9 cellular contexts compared by ENCODE assay signal in the genomic region with DNA sequence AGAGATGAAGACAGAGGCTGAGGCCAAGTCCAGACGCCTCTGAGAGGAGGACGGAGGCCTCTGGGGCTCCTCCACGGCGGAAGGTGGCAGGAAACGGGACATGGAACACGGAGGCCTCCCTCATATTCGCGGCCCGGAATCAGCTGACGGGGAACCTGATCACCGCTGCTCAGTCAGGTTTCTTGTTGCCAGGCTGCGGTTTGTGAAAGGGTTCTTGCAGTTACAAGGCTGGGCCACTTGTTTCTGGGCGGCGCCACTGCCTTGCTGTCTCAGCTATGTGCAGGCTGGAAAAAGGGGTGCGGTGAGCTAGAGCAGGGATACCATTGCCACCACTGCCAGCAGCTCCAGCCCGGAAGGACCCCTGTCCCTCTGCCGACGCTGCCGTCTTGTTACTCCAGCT. TPM values are rescaled to one million over a fixed set of nuclear protein-coding genes. Genes with fewer than 3 reads are reported as not detected.
DNase-seq lines count a peak whose midpoint lies in the region; TF ChIP-seq lines count a peak whose summit lies in the region.
"Had no signal": no experiment of that assay in that cellular context is flagged by ENCODE, and none has a peak within 500 bp of the region (broad histone marks: within the 10 kb centered on the region; RNA-seq: fewer than 3 reads in every experiment).

No MANE protein-coding gene starts in this region.

- intact Hi-C loops in prostate gland (cut with DNase I), result no loop called here

- WGBS in prostate gland, result 73% methylated on average over 19 of the region's 19 CpGs

- H3K4me3 ChIP-seq in choroid plexus epithelial cell (ENCODE audit: low read depth, low read length) (no peak overlapping the region), prostate gland (no peak overlapping the region)
- H3K4me3 ChIP-seq: BLaER1 treated with 17β-estradiol and CSF1 and Interleukin-3, amounts not matched to agents 10 nM and 100 nM had no signal

- H3K36me3 ChIP-seq in prostate gland, result no peaks in the 10 kb centered on the region
- H3K36me3 ChIP-seq: BLaER1 treated with 17β-estradiol and CSF1 and Interleukin-3, amounts not matched to agents 10 nM and 100 nM had no signal

- DNase-seq in activated CD4-positive, alpha-beta T cell treated with anti-CD3 and anti-CD28 coated beads for 48 hours, result peak; percentile 32
- DNase-seq in activated CD4-positive, alpha-beta T cell treated with anti-CD3 and anti-CD28 coated beads for 4 hours, result no peak
- peak; percentile 78 for DNase-seq in HT-29 (ENCODE audit: low spot score)
- DNase-seq in choroid plexus epithelial cell (ENCODE audit: low read depth), result peak; percentile 64
- peak; percentile 27 for DNase-seq in stimulated activated CD8-positive, alpha-beta memory T cell treated with anti-CD3 and anti-CD28 coated beads, Interleukin-4, amount 100 ng/mL, for 48 hours
- DNase-seq in NCI-H1092 (lab: John Stamatoyannopoulos, UW), result no peak
- DNase-seq in retina, result no peak
- no peak for DNase-seq in prostate gland (ENCODE audit: low spot score)

- no peak overlapping the region for H3K27ac ChIP-seq in prostate gland
- H3K27ac ChIP-seq: BLaER1 treated with 17β-estradiol and CSF1 and Interleukin-3, amounts not matched to agents 10 nM and 100 nM had no signal

- TF ChIP-seq POLR2A in prostate gland (IDR thresholded peaks at IDR 0.05), result no peak

- H3K4me1 ChIP-seq in prostate gland (replicated peaks), result no peaks in the 10 kb centered on the region

- no peaks in the 10 kb centered on the region for H3K9me3 ChIP-seq in prostate gland

- no peaks in the 10 kb centered on the region for H3K27me3 ChIP-seq in prostate gland (replicated peaks; ENCODE audit: insufficient read depth)
- H3K27me3 ChIP-seq: BLaER1 treated with 17β-estradiol and CSF1 and Interleukin-3, amounts not matched to agents 10 nM and 100 nM had no signal

- peak; percentile 59 for TF ChIP-seq CTCF in choroid plexus epithelial cell (conservative IDR thresholded peaks at IDR 0.05; ENCODE audit: low read depth, low read length)
- no peak for TF ChIP-seq CTCF in prostate gland (IDR thresholded peaks at IDR 0.05)

RNA-seq across cellular contexts. Expression of a gene that starts 10.0 kb away (rescaled TPM):
- total RNA-seq in HT-29 (2014; rRNA removed; shearing (Covaris generic)), result not detected in 2 replicates
- total RNA-seq in prostate gland, result 1 to 10 TPM in 1 of 2 donors, not detected in 1; 1.2 TPM

RNA-seq across cellular contexts. Expression of a gene that starts 27.5 kb away (rescaled TPM):
- total RNA-seq in HT-29 (2014; rRNA removed; shearing (Covaris generic)), result not detected in 2 replicates
- total RNA-seq in prostate gland, result 1 to 10 TPM in 1 of 2 donors, under 1 TPM in 1; 0.18 to 3.6 TPM

RNA-seq across cellular contexts. Expression of a gene that starts 35.5 kb away (rescaled TPM):
- not detected in 2 replicates for total RNA-seq in HT-29 (2014; rRNA removed; shearing (Covaris generic))
- under 1 TPM in 1 of 2 donors, not detected in 1; 0.41 TPM for total RNA-seq in prostate gland

Comparison
In these comparisons a context has a peak if more than half of its experiments do, and no peak if none do; other contexts are left out.
1. DNase-seq: peak in activated CD4-positive, alpha-beta T cell treated with anti-CD3 and anti-CD28 coated beads for 48 hours (single experiment), HT-29 (single experiment), choroid plexus epithelial cell (single experiment) and stimulated activated CD8-positive, alpha-beta memory T cell treated with anti-CD3 and anti-CD28 coated beads, Interleukin-4, amount 100 ng/mL, for 48 hours (single experiment); none in activated CD4-positive, alpha-beta T cell treated with anti-CD3 and anti-CD28 coated beads for 4 hours (0 of 2), NCI-H1092 (single experiment), retina (single experiment) and prostate gland (single experiment).